In the genomic region with DNA sequence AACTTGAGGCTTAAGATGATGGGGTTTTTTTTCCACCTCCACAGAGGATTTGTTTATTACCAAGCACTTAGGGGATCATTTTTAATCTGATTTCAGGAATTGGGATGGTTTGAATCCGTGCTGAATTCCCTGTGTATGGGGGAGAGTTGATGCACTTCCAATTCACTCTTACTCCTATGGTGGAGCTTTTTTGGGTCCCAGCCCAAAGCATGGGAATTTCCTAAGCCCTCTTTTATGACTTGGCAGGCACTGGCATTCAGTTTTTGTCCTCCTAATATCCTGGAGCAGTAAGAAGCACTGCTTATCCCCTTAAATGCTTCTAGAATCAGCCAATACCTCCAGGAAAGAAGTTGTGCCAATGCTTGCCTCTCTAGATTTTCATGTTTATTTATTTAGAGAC, we compare ENCODE assay signal across 28 cellular contexts.
DNase-seq lines count a peak whose midpoint lies in the region; ATAC-seq and TF ChIP-seq lines count a peak whose summit lies in the region.
"Had no signal": no experiment of that assay in that cellular context is flagged by ENCODE, and none has a peak within 500 bp of the region (broad histone marks: within the 10 kb centered on the region; RNA-seq: fewer than 3 reads in every experiment).

No MANE protein-coding gene starts in this region.

- H4K20me1 ChIP-seq in hepatocyte (ENCODE audit: insufficient read depth, poor library complexity, severe bottlenecking), result no peaks in the 10 kb centered on the region
- no peaks in the 10 kb centered on the region for H4K20me1 ChIP-seq in smooth muscle cell (ENCODE audit: low read depth)

- DNase-seq in DMS 273 (lab: John Stamatoyannopoulos, UW; ENCODE audit: unreplicated experiment) (peak; percentile 29), DMS 273 treated with DMSO at 0.1 percent for 48 hours (lab: John Stamatoyannopoulos, UW) (no peak), adipocyte (ENCODE audit: low read depth) (peak; percentile 16), hepatocyte (ENCODE audit: low spot score) (peak; percentile 7), smooth muscle cell (lab: John Stamatoyannopoulos, UW; ENCODE audit: unreplicated experiment) (no peak), hypothalamus (lab: John Stamatoyannopoulos, UW) (no peak), NCI-H1694 treated with DMSO at 0.1 percent for 48 hours (lab: John Stamatoyannopoulos, UW) (no peak)
- DNase-seq: activated CD4-positive, alpha-beta T cell treated with anti-CD3 and anti-CD28 coated beads, Interleukin-2, amount 50 U/mL, for 48 hours; activated CD4-positive, CD25-positive, alpha-beta regulatory T cell; activated naive CD4-positive, alpha-beta T cell treated with anti-CD3 and anti-CD28 coated beads, Interleukin-2, amount 10 ng/mL, durations not matched to agents 7 days and 5 days; amygdala; DND-41; foreskin keratinocyte; heart left ventricle; natural killer cell; NCI-H1105; NCI-H1930; NCI-H524; OCI-M1; ovary; retina; SK-N-SH; stimulated activated naive CD4-positive, alpha-beta T cell treated with Interleukin-2 at 50 U/mL for 16 hours; testis had no signal

- H3K4me1 ChIP-seq in adipocyte (ENCODE audit: control insufficient read depth, insufficient read depth, low read length), result peaks cover 23% of the 10 kb centered on the region
- H3K4me1 ChIP-seq in hepatocyte (ENCODE audit: insufficient read depth), result peaks cover 10% of the 10 kb centered on the region
- peaks cover 14% of the 10 kb centered on the region for H3K4me1 ChIP-seq in smooth muscle cell (ENCODE audit: low read depth)
- H3K4me1 ChIP-seq: foreskin keratinocyte, testis had no signal

- peak overlapping the region; percentile 49 for H3K4me2 ChIP-seq in hepatocyte
- peak overlapping the region; percentile 50 for H3K4me2 ChIP-seq in smooth muscle cell
- H3K4me2 ChIP-seq: SK-N-SH had no signal

- H3K4me3 ChIP-seq in adipocyte (ENCODE audit: low read length), result no peak overlapping the region
- no peak overlapping the region for H3K4me3 ChIP-seq in hepatocyte
- H3K4me3 ChIP-seq in smooth muscle cell, result no peak overlapping the region
- H3K4me3 ChIP-seq: heart left ventricle, K562, ovary, skin epidermis, testis had no signal

- H2AFZ ChIP-seq in hepatocyte (no peak overlapping the region), smooth muscle cell (ENCODE audit: low read depth) (no peak overlapping the region)

- no peak overlapping the region for H3K9ac ChIP-seq in adipocyte (ENCODE audit: low read length)
- H3K9ac ChIP-seq in smooth muscle cell (ENCODE audit: low read depth), result no peak overlapping the region
- H3K9ac ChIP-seq: SK-N-SH had no signal

- H3K9me2 ChIP-seq in hepatocyte (replicated peaks; ENCODE audit: insufficient read depth), result no peaks in the 10 kb centered on the region
- H3K9me2 ChIP-seq: SK-N-SH had no signal

- H3K9me3 ChIP-seq in adipocyte (ENCODE audit: control insufficient read depth, low read length) (peaks cover 4% of the 10 kb centered on the region), hepatocyte (ENCODE audit: low read depth) (no peaks in the 10 kb centered on the region), smooth muscle cell (replicated peaks; ENCODE audit: low read depth) (no peaks in the 10 kb centered on the region)
- H3K9me3 ChIP-seq: ovary, SK-N-SH, testis had no signal

- no peak for ATAC-seq in GM21423 (IDR thresholded peaks at IDR 0.05; ENCODE audit: unreplicated experiment)
- ATAC-seq: heart left ventricle, K562, natural killer cell had no signal

- H3K36me3 ChIP-seq in adipocyte (ENCODE audit: control insufficient read depth, insufficient read depth, low read length, severe bottlenecking), result peaks cover 11% of the 10 kb centered on the region
- no peaks in the 10 kb centered on the region for H3K36me3 ChIP-seq in hepatocyte (replicated peaks; ENCODE audit: insufficient read depth, low read depth)
- no peaks in the 10 kb centered on the region for H3K36me3 ChIP-seq in smooth muscle cell (ENCODE audit: low read depth)
- H3K36me3 ChIP-seq: ovary had no signal

- WGBS in hepatocyte (ENCODE audit: low lambda C conversion rate, missing lambda C conversion rate), result 23% methylated on average over 1 of the region's 1 CpG
- WGBS in smooth muscle cell (ENCODE audit: low lambda C conversion rate), result 24% methylated on average over 1 of the region's 1 CpG

- H3K27me3 ChIP-seq in adipocyte (replicated peaks; ENCODE audit: control insufficient read depth, insufficient read depth, low read length) (no peaks in the 10 kb centered on the region), hepatocyte (no peaks in the 10 kb centered on the region), smooth muscle cell (ENCODE audit: low read depth) (no peaks in the 10 kb centered on the region)
- H3K27me3 ChIP-seq: foreskin keratinocyte, heart left ventricle, ovary, testis had no signal

- TF ChIP-seq CTCF in hepatocyte (IDR thresholded peaks at IDR 0.05; ENCODE audit: poor library complexity) (no peak), smooth muscle cell (IDR thresholded peaks at IDR 0.05; ENCODE audit: borderline replicate concordance, insufficient read depth, poor library complexity, severe bottlenecking) (no peak)

- peaks cover 11% of the 10 kb centered on the region for H3F3A ChIP-seq in smooth muscle cell (ENCODE audit: low read depth)

- H3K27ac ChIP-seq in hepatocyte, result peak overlapping the region; percentile 75
- H3K27ac ChIP-seq in smooth muscle cell (ENCODE audit: low read depth), result peak overlapping the region; percentile 72
- H3K27ac ChIP-seq: 22Rv1, foreskin keratinocyte, ovary, skin epidermis, testis had no signal

- no peaks in the 10 kb centered on the region for H3K79me2 ChIP-seq in hepatocyte
- no peaks in the 10 kb centered on the region for H3K79me2 ChIP-seq in smooth muscle cell (ENCODE audit: low read depth)

Comparison
In these comparisons a context has a peak if more than half of its experiments do, and no peak if none do; other contexts are left out.
1. DNase-seq: peak in DMS 273 (single experiment), adipocyte (single experiment) and hepatocyte (single experiment); none in DMS 273 treated with DMSO at 0.1 percent for 48 hours (single experiment), smooth muscle cell (single experiment), hypothalamus (0 of 51) and NCI-H1694 treated with DMSO at 0.1 percent for 48 hours (single experiment).